Comparison of ENCODE assay signal across 8 cellular contexts in genomic region chr1:84598846-84599741, GRCh38. TPM values are rescaled to one million over a fixed set of nuclear protein-coding genes. Genes with fewer than 3 reads are reported as not detected.
DNase-seq lines count a peak whose midpoint lies in the region; ATAC-seq, FAIRE-seq and TF ChIP-seq lines count a peak whose summit lies in the region.

No MANE protein-coding gene starts in this region.

- H4K91ac ChIP-seq in IMR-90 (ENCODE audit: insufficient read depth, low read depth, low read length) (peak overlapping the region; percentile 83), trophoblast cell (ENCODE audit: low read depth, low read length) (no peak overlapping the region)

- no CpG with 5 or more reads among the region's 5 CpGs for WGBS in IMR-90 (ENCODE audit: extremely low coverage in 2 of 2, insufficient read length in 1 of 2), 2 experiments
- WGBS in trophoblast cell (ENCODE audit: extremely low coverage, insufficient coverage, insufficient read length) = no CpG with 5 or more reads among the region's 5 CpGs

- peak overlapping the region; percentile 89 for H2BK5ac ChIP-seq in IMR-90 (ENCODE audit: low read depth, low read length, poor library complexity, severe bottlenecking)
- no peak overlapping the region for H2BK5ac ChIP-seq in trophoblast cell (ENCODE audit: low read depth, low read length, poor library complexity)

- peak; percentile 81 for ATAC-seq in GM21619 (IDR thresholded peaks at IDR 0.05; ENCODE audit: unreplicated experiment)
- peak; percentile 74 for ATAC-seq in IMR-90 (ENCODE audit: low read depth)

- peak overlapping the region; percentile 67 for H3K14ac ChIP-seq in IMR-90 (replicated peaks; ENCODE audit: low read depth, low read length)
- H3K14ac ChIP-seq in trophoblast cell (ENCODE audit: low read length) = no peak overlapping the region

- intact Hi-C loops in IMR-90 (cut with micrococcal nuclease) = no loop called here
- intact Hi-C loops in tibial artery (cut with DNase I; ENCODE audit: low total_unique reads) = no loop called here

- POLR2A ChIA-PET in IMR-90 (lab: Charles Lee; ENCODE audit: unreplicated experiment) = interaction anchor here (0.6 kb wide), 1 partner anchor 253 kb away, joined by 3 read pairs; no protein-coding TSS in a partner anchor

- no peak overlapping the region for H2BK12ac ChIP-seq in trophoblast cell (ENCODE audit: low read length)

- H3K27me3 ChIP-seq in IMR-90 (ENCODE audit: control insufficient read depth, insufficient read depth, low read length) = no peaks in the 10 kb centered on the region
- no peaks in the 10 kb centered on the region for H3K27me3 ChIP-seq in tibial artery
- no peaks in the 10 kb centered on the region for H3K27me3 ChIP-seq in trophoblast cell (ENCODE audit: insufficient read depth, low read length)

- no peak for TF ChIP-seq RAD21 in IMR-90 (IDR thresholded peaks at IDR 0.05; ENCODE audit: low read length)

- H3K4me1 ChIP-seq in IMR-90 (ENCODE audit: control insufficient read depth, insufficient read depth, low read length) (peaks cover 18% of the 10 kb centered on the region), tibial artery (peaks cover 0 to 41% (median 23%) of the 10 kb centered on the region in 4 donors), trophoblast cell (ENCODE audit: control insufficient read depth in 1 of 2, insufficient read depth in 2 of 2, low read length in 2 of 2) (peaks cover 0 to 9% of the 10 kb centered on the region in 2 experiments)

- peak overlapping the region; percentile 80 for H4K5ac ChIP-seq in IMR-90 (ENCODE audit: low read depth, low read length)

- in situ Hi-C loops in IMR-90 (cut with MboI; ENCODE audit: low sequenced_read_pairs) = no loop called here

- dilution Hi-C loops in IMR-90 (cut with HindIII; ENCODE audit: low sequenced_read_pairs, unreplicated experiment) = no loop called here

- TF ChIP-seq CTCF in IMR-90 (conservative IDR thresholded peaks at IDR 0.05; ENCODE audit: low read depth, low read length) (no peak), tibial artery (IDR thresholded peaks at IDR 0.05) (no peak)

- H2BK20ac ChIP-seq in IMR-90 (ENCODE audit: low read depth, low read length) = peak overlapping the region; percentile 77

- H2AK9ac ChIP-seq in IMR-90 (replicated peaks; ENCODE audit: low read depth, low read length, poor library complexity) = peak overlapping the region; percentile 70

- peak overlapping the region; percentile 90; the same call in 1 of the 2 replicates for H2AK5ac ChIP-seq in IMR-90 (ENCODE audit: low read depth, low read length)
- H2AK5ac ChIP-seq in trophoblast cell (ENCODE audit: low read length) = no peak overlapping the region

- no peak overlapping the region for H4K12ac ChIP-seq in trophoblast cell (ENCODE audit: low read depth, low read length)

- no peak for TF ChIP-seq POLR2A in GM12891 (IDR thresholded peaks at IDR 0.05; ENCODE audit: low read depth, low read length)
- TF ChIP-seq POLR2A in IMR-90 (IDR thresholded peaks at IDR 0.05; ENCODE audit: low read depth, low read length) = no peak

- peak overlapping the region; percentile 89; the same call in 1 of the 3 replicates for H2BK15ac ChIP-seq in IMR-90 (ENCODE audit: low read depth, low read length)

- peak overlapping the region; percentile 73 for H2AFZ ChIP-seq in IMR-90 (replicated peaks; ENCODE audit: low read length, poor library complexity)
- no peak overlapping the region for H2AFZ ChIP-seq in trophoblast cell (ENCODE audit: insufficient read depth, low read length, poor library complexity)

- DNase-seq in GM12891 (ENCODE audit: insufficient read length, low spot score) = no peak
- DNase-seq in IMR-90 = peak; percentile 90
- DNase-seq in dermis blood vessel endothelial cell = peak; percentile 80
- DNase-seq in tibial artery = no peak
- no peak for DNase-seq in frontal cortex (ENCODE audit: low spot score in 2 of 2)
- DNase-seq in trophoblast cell = no peak
- no peak for DNase-seq in activated naive CD4-positive, alpha-beta T cell (lab: John Stamatoyannopoulos, UW)

- H3K79me1 ChIP-seq in IMR-90 (ENCODE audit: low read depth in 1 of 2, low read length in 2 of 2) (no peaks in the 10 kb centered on the region), trophoblast cell (ENCODE audit: low read length) (peaks cover 10% of the 10 kb centered on the region)

- no peaks in the 10 kb centered on the region for H3K79me2 ChIP-seq in trophoblast cell (ENCODE audit: control insufficient read depth, insufficient read depth, low read length, poor library complexity)

- no TSS peak for BruUV-seq in IMR-90 (replicated peaks; lab: Mats Ljungman, UMichigan)

- FAIRE-seq in GM12891 (lab: Jason Lieb, UNC) = peak; percentile 78
- FAIRE-seq in frontal cortex (lab: Jason Lieb, UNC) = no peak

- H4K20me1 ChIP-seq in IMR-90 (ENCODE audit: insufficient read depth, low read length) = no peaks in the 10 kb centered on the region

- H3K4ac ChIP-seq in IMR-90 (ENCODE audit: low read depth, low read length) = peak overlapping the region; percentile 89
- H3K4ac ChIP-seq in trophoblast cell (ENCODE audit: low read depth, low read length) = no peak overlapping the region

- H3K9me1 ChIP-seq in IMR-90 (ENCODE audit: insufficient read depth, low read length) = peaks cover 13% of the 10 kb centered on the region

- H2BK120ac ChIP-seq in IMR-90 (ENCODE audit: low read depth, low read length) (peak overlapping the region; percentile 92), trophoblast cell (ENCODE audit: insufficient read depth, low read length, poor library complexity) (no peak overlapping the region)

- H3K4me2 ChIP-seq in IMR-90 (ENCODE audit: low read depth, low read length) (peak overlapping the region; percentile 88), trophoblast cell (ENCODE audit: low read length) (no peak overlapping the region)

- peak overlapping the region; percentile 72; the same call in 1 of the 2 replicates for H3K23ac ChIP-seq in IMR-90 (ENCODE audit: low read depth, low read length)
- no peak overlapping the region for H3K23ac ChIP-seq in trophoblast cell (ENCODE audit: low read length)

- H3K9me3 ChIP-seq in IMR-90 (ENCODE audit: control insufficient read depth, insufficient read depth, low read length) (no peaks in the 10 kb centered on the region), tibial artery (no peaks in the 10 kb centered on the region), trophoblast cell (ENCODE audit: insufficient read depth, low read depth, low read length) (no peaks in the 10 kb centered on the region)

- H3K18ac ChIP-seq in IMR-90 (ENCODE audit: low read depth, low read length) (peak overlapping the region; percentile 90), trophoblast cell (ENCODE audit: low read length) (no peak overlapping the region)

- H4K8ac ChIP-seq in IMR-90 (ENCODE audit: low read depth in 2 of 2, low read length in 2 of 2) (peak overlapping the region in 1 of 2 experiments; percentile 83; a peak in 2 of 4 replicates), trophoblast cell (ENCODE audit: low read depth, low read length) (no peak overlapping the region)

- H3K27ac ChIP-seq in IMR-90 (ENCODE audit: insufficient read depth, low read length) (peak overlapping the region; percentile 87), tibial artery (peak overlapping the region; percentile 77 to 79), trophoblast cell (ENCODE audit: low read depth, low read length) (no peak overlapping the region)

- H3K36me3 ChIP-seq in IMR-90 (ENCODE audit: control insufficient read depth, insufficient read depth, low read length) = no peaks in the 10 kb centered on the region
- H3K36me3 ChIP-seq in tibial artery = no peaks in the 10 kb centered on the region
- H3K36me3 ChIP-seq in trophoblast cell (ENCODE audit: control insufficient read depth in 1 of 2, insufficient read depth in 2 of 2, low read length in 2 of 2) = no peaks in the 10 kb centered on the region

- H3K56ac ChIP-seq in IMR-90 (ENCODE audit: extremely low read depth, insufficient read depth, low read length) = peak overlapping the region; percentile 63; the same call in 1 of the 2 replicates

- H3K4me3 ChIP-seq in IMR-90 (ENCODE audit: insufficient read depth, low read depth, low read length) = peak overlapping the region; percentile 8; the same call in 1 of the 2 replicates
- no peak overlapping the region for H3K4me3 ChIP-seq in tibial artery
- H3K4me3 ChIP-seq in trophoblast cell (ENCODE audit: low read depth, low read length) = no peak overlapping the region

- H3K9ac ChIP-seq in IMR-90 (ENCODE audit: low read depth, low read length) (peak overlapping the region; percentile 50), trophoblast cell (ENCODE audit: low read length) (no peak overlapping the region)

- CTCF ChIA-PET in IMR-90 (lab: Yijun Ruan, JAX) = interaction anchor here (1.6 kb wide), 1 partner anchor 16 kb away, joined by 3 read pairs; no protein-coding TSS in a partner anchor

TF ChIP-seq in GM12891, 5 proteins besides CTCF, POLR2A, EP300 and RAD21:
- TF ChIP-seq POLR2AphosphoS5 (IDR thresholded peaks at IDR 0.05; ENCODE audit: low read depth, low read length) (no peak), POU2F2 (IDR thresholded peaks at IDR 0.05; ENCODE audit: low read depth, low read length) (0 out of 2 replicates have a peak, but pooled peaks have one; percentile 47), PAX5 (IDR thresholded peaks at IDR 0.05; ENCODE audit: insufficient read depth, low read length, severe bottlenecking) (no peak), TAF1 (IDR thresholded peaks at IDR 0.05; ENCODE audit: low read depth, low read length) (no peak; the same call in 1 of the 2 replicates), SPI1 (IDR thresholded peaks at IDR 0.05; ENCODE audit: low read depth, low read length) (peak; percentile 98)

TF ChIP-seq in IMR-90, 13 proteins besides CTCF, POLR2A, EP300 and RAD21:
- no peak for TF ChIP-seq MXI1 (IDR thresholded peaks at IDR 0.05; ENCODE audit: borderline replicate concordance, low read depth, low read length)
- 0 out of 2 replicates have a peak, but pooled peaks have one; percentile 13 for TF ChIP-seq CEBPB (IDR thresholded peaks at IDR 0.05; ENCODE audit: low read depth, low read length)
- TF ChIP-seq MAZ (IDR thresholded peaks at IDR 0.05; ENCODE audit: borderline replicate concordance, low read depth, low read length) = 0 out of 2 replicates have a peak, but pooled peaks have one; percentile 25
- TF ChIP-seq RCOR1 (IDR thresholded peaks at IDR 0.05; ENCODE audit: insufficient replicate concordance, low read length) = no peak
- peak; percentile 71 for TF ChIP-seq FOS (IDR thresholded peaks at IDR 0.05; ENCODE audit: low read depth, low read length)

RNA-seq across cellular contexts. Expression of gene CTBS, which starts 24.9 kb away (rescaled TPM):
- polyA plus RNA-seq in GM12891 (2012; ENCODE audit: low read depth, missing spikeins) = 6.8 TPM
- 5.9 and 8.1 TPM in 2 replicates for total RNA-seq in IMR-90 (2012; rRNA removed)
- polyA plus RNA-seq in IMR-90 (2012; rRNA removed) = 9.8 and 12.4 TPM in 2 replicates
- polyA plus RNA-seq in IMR-90 (2012; cell fraction: cytosol; rRNA removed) = 2.6 and 3.8 TPM in 2 replicates
- polyA plus RNA-seq in IMR-90 (2012; cell fraction: nucleus; rRNA removed; ENCODE audit: low replicate concordance) = 1.3 and 6.1 TPM in 2 replicates
- 5.4 and 8.0 TPM in 2 replicates for total RNA-seq in dermis blood vessel endothelial cell
- 2.0 TPM for total RNA-seq in frontal cortex
- 10.7 and 11.1 TPM in 2 replicates for polyA plus RNA-seq in trophoblast cell (2013)

Comparison
In these comparisons a context has a peak if more than half of its experiments do, and no peak if none do; other contexts are left out.
1. DNase-seq: peak in IMR-90 (single experiment) and dermis blood vessel endothelial cell (single experiment); none in GM12891 (single experiment), tibial artery (0 of 2), frontal cortex (0 of 2), trophoblast cell (0 of 2) and activated naive CD4-positive, alpha-beta T cell (0 of 4).